Comparison of ENCODE assay signal across 14 cellular contexts in genomic region chr7:137920637-137921473, GRCh38.
DNase-seq lines count a peak whose midpoint lies in the region; ATAC-seq and TF ChIP-seq lines count a peak whose summit lies in the region.
"Had no signal": no experiment of that assay in that cellular context is flagged by ENCODE, and none has a peak within 500 bp of the region (broad histone marks: within the 10 kb centered on the region; RNA-seq: fewer than 3 reads in every experiment).

No MANE protein-coding gene starts in this region.

- no peaks in the 10 kb centered on the region for H3K27me3 Mint-ChIP-seq in stimulated activated naive B cell treated with anti-CD40 and anti-IgM and Interleukin-4, amounts not matched to agents 10 μg/mL and 1 μg/mL and 100 μg/mL, for 72 hours
- H3K27me3 Mint-ChIP-seq in endodermal cell (ENCODE audit: insufficient read depth) = no peaks in the 10 kb centered on the region
- H3K27me3 Mint-ChIP-seq: naive thymus-derived CD4-positive, alpha-beta T cell had no signal

- no peak overlapping the region for H3K4me3 ChIP-seq in HUES64 (ENCODE audit: low read length)
- no peak overlapping the region for H3K4me3 ChIP-seq in body of pancreas
- no peak overlapping the region for H3K4me3 ChIP-seq in right cardiac atrium (ENCODE audit: low read length)
- H3K4me3 ChIP-seq in endodermal cell (ENCODE audit: low read length) = no peak overlapping the region

- H3K9me3 Mint-ChIP-seq in stimulated activated naive B cell treated with anti-CD40 and anti-IgM and Interleukin-4, amounts not matched to agents 10 μg/mL and 1 μg/mL and 100 μg/mL, for 72 hours = no peaks in the 10 kb centered on the region
- H3K9me3 Mint-ChIP-seq in endodermal cell = peaks cover 6% of the 10 kb centered on the region
- H3K9me3 Mint-ChIP-seq: naive thymus-derived CD4-positive, alpha-beta T cell had no signal

- H3K27ac Mint-ChIP-seq in stimulated activated naive B cell treated with anti-CD40 and anti-IgM and Interleukin-4, amounts not matched to agents 10 μg/mL and 1 μg/mL and 100 μg/mL, for 72 hours = peak overlapping the region; percentile 38
- H3K27ac Mint-ChIP-seq in endodermal cell = no peak overlapping the region

- DNase-seq in body of pancreas (no peak), right cardiac atrium (peak in 1 of 3 donors; percentile 60), amygdala (lab: John Stamatoyannopoulos, UW) (no peak), endodermal cell (no peak), NCI-H524 (lab: John Stamatoyannopoulos, UW) (no peak)
- no peak for DNase-seq in stimulated activated naive B cell treated with anti-CD40 and anti-IgM and Interleukin-4, amounts not matched to agents 10 μg/mL and 1 μg/mL and 100 μg/mL, for 72 hours
- DNase-seq: activated naive CD4-positive, alpha-beta T cell; MV-4-11; naive thymus-derived CD4-positive, alpha-beta T cell; NCI-H526; SIG-M5; stimulated activated CD4-positive, alpha-beta T cell treated with anti-CD3 and anti-CD28 coated beads, Interleukin-12 subunit alpha, Interleukin-12 subunit beta, amount 100 ng/mL, for 4 hours had no signal

- H3K9me3 ChIP-seq in HUES64 (ENCODE audit: insufficient read depth, low read depth, low read length) (no peaks in the 10 kb centered on the region), body of pancreas (no peaks in the 10 kb centered on the region), right cardiac atrium (ENCODE audit: control insufficient read depth, low read length) (no peaks in the 10 kb centered on the region), endodermal cell (ENCODE audit: control insufficient read depth, low read length) (no peaks in the 10 kb centered on the region)

- H3K9ac ChIP-seq in HUES64 (ENCODE audit: low read depth, low read length) (no peak overlapping the region), endodermal cell (ENCODE audit: extremely low read depth, low read length, poor library complexity, severe bottlenecking) (no peak overlapping the region)

- no peak for TF ChIP-seq POLR2A in body of pancreas (IDR thresholded peaks at IDR 0.05)

- H3K27ac ChIP-seq in HUES64 (ENCODE audit: low read depth, low read length) = peak overlapping the region; percentile 57
- no peak overlapping the region for H3K27ac ChIP-seq in body of pancreas
- H3K27ac ChIP-seq in right cardiac atrium (ENCODE audit: low read length) = peak overlapping the region; percentile 78
- H3K27ac ChIP-seq in endodermal cell (ENCODE audit: low read depth, low read length) = no peak overlapping the region

- intact Hi-C loops in body of pancreas (cut with DNase I) (no loop called here), right cardiac atrium (cut with DNase I) (no loop called here)

- ATAC-seq in body of pancreas (peak; percentile 24), right cardiac atrium (peak; percentile 58 to 67), GM21825 (IDR thresholded peaks at IDR 0.05; ENCODE audit: unreplicated experiment) (no peak)
- ATAC-seq in stimulated activated naive B cell treated with anti-CD40 and anti-IgM and Interleukin-4, amounts not matched to agents 10 μg/mL and 1 μg/mL and 100 μg/mL, for 72 hours (replicated peaks) = no peak
- ATAC-seq: naive thymus-derived CD4-positive, alpha-beta T cell had no signal

- WGBS in HUES64 = 95% methylated on average over 6 of the region's 6 CpGs
- 73 to 78% methylated on average over 6 of the region's 6 CpGs for WGBS in body of pancreas, 2 donors
- 33% methylated on average over 6 of the region's 6 CpGs for WGBS in right cardiac atrium
- 91 to 96% methylated on average over 4 to 6 of the region's 6 CpGs for WGBS in endodermal cell (ENCODE audit: insufficient coverage in 1 of 2, insufficient read length in 1 of 2), 2 experiments

- peaks cover 23% of the 10 kb centered on the region for H3K4me1 ChIP-seq in HUES64 (ENCODE audit: insufficient read depth, low read length)
- H3K4me1 ChIP-seq in body of pancreas = no peaks in the 10 kb centered on the region
- peaks cover 7% of the 10 kb centered on the region for H3K4me1 ChIP-seq in right cardiac atrium (ENCODE audit: control insufficient read depth, insufficient read depth, low read length)
- no peaks in the 10 kb centered on the region for H3K4me1 ChIP-seq in endodermal cell (ENCODE audit: control insufficient read depth, insufficient read depth, low read length)

- TF ChIP-seq CTCF in body of pancreas (IDR thresholded peaks at IDR 0.05) (no peak), endodermal cell (conservative IDR thresholded peaks at IDR 0.05) (no peak)

- peaks cover 32 to 66% of the 10 kb centered on the region in 2 donors for H3K36me3 Mint-ChIP-seq in stimulated activated naive B cell treated with anti-CD40 and anti-IgM and Interleukin-4, amounts not matched to agents 10 μg/mL and 1 μg/mL and 100 μg/mL, for 72 hours
- peaks cover 51% of the 10 kb centered on the region for H3K36me3 Mint-ChIP-seq in endodermal cell (ENCODE audit: low read depth)

- no peak overlapping the region for H3K4me3 Mint-ChIP-seq in stimulated activated naive B cell treated with anti-CD40 and anti-IgM and Interleukin-4, amounts not matched to agents 10 μg/mL and 1 μg/mL and 100 μg/mL, for 72 hours
- H3K4me3 Mint-ChIP-seq in endodermal cell = no peak overlapping the region

- H3K36me3 ChIP-seq in HUES64 (ENCODE audit: insufficient read depth, low read length) (peaks cover 21% of the 10 kb centered on the region), body of pancreas (replicated peaks in 1 of 2; ENCODE audit: insufficient read depth in 1 of 2, low read depth in 2 of 2) (no peaks in the 10 kb centered on the region), endodermal cell (ENCODE audit: control insufficient read depth, insufficient read depth, low read length) (peaks cover 51% of the 10 kb centered on the region)

- H3K4me1 Mint-ChIP-seq in stimulated activated naive B cell treated with anti-CD40 and anti-IgM and Interleukin-4, amounts not matched to agents 10 μg/mL and 1 μg/mL and 100 μg/mL, for 72 hours = peaks cover 26 to 54% of the 10 kb centered on the region in 2 donors
- peaks cover 5% of the 10 kb centered on the region for H3K4me1 Mint-ChIP-seq in endodermal cell

- no peaks in the 10 kb centered on the region for H3K27me3 ChIP-seq in HUES64 (ENCODE audit: insufficient read depth, low read length)
- H3K27me3 ChIP-seq in body of pancreas = no peaks in the 10 kb centered on the region
- H3K27me3 ChIP-seq in right cardiac atrium (ENCODE audit: control insufficient read depth, insufficient read depth) = no peaks in the 10 kb centered on the region
- no peaks in the 10 kb centered on the region for H3K27me3 ChIP-seq in endodermal cell (ENCODE audit: control insufficient read depth, insufficient read depth, low read length, poor library complexity, severe bottlenecking)

Comparison
In these comparisons a context has a peak if more than half of its experiments do, and no peak if none do; other contexts are left out.
1. H3K27ac ChIP-seq: peak in HUES64 (single experiment) and right cardiac atrium (single experiment); none in body of pancreas (0 of 4) and endodermal cell (single experiment).
2. ATAC-seq: peak in body of pancreas (single experiment) and right cardiac atrium (2 of 2); none in stimulated activated naive B cell treated with anti-CD40 and anti-IgM and Interleukin-4, amounts not matched to agents 10 μg/mL and 1 μg/mL and 100 μg/mL, for 72 hours (0 of 2) and GM21825 (single experiment).